ENCODE assay signal across 1 cellular context in genomic region chr14:59081680-59082079, GRCh38.
TF ChIP-seq lines count a peak whose summit lies in the region.

No MANE protein-coding gene starts in this region.

TF ChIP-seq in K562, 482 proteins besides CTCF, POLR2A, EP300 and RAD21 (continued from another document):
- TF ChIP-seq ATF4 (CRISPR knock-in tag; IDR thresholded peaks at IDR 0.05): peak; percentile 87
- TF ChIP-seq ATF6 (CRISPR knock-in tag; IDR thresholded peaks at IDR 0.05): no peak
- peak; percentile 74; the same call in 1 of the 2 replicates for TF ChIP-seq POLR2H (tag; IDR thresholded peaks at IDR 0.05; ENCODE audit: low read depth)
- TF ChIP-seq TRIM24 (IDR thresholded peaks at IDR 0.05): peak in 1 of 2 experiments; percentile 11; a peak in 1 of 4 replicates
- TF ChIP-seq NR2C2 (CRISPR knock-in tag; IDR thresholded peaks at IDR 0.05): no peak
- peak; percentile 61; the same call in 1 of the 2 replicates for TF ChIP-seq NR2C2 (tag; IDR thresholded peaks at IDR 0.05)
- no peak for TF ChIP-seq ZNF518B (CRISPR knock-in tag; IDR thresholded peaks at IDR 0.05)
- peak; percentile 12 for TF ChIP-seq MEIS2 (IDR thresholded peaks at IDR 0.05; ENCODE audit: partially characterized antibody)
- TF ChIP-seq NR2C1 (IDR thresholded peaks at IDR 0.05): no peak
- TF ChIP-seq NR2C1 (tag; IDR thresholded peaks at IDR 0.05): 0 out of 2 replicates have a peak, but pooled peaks have one; percentile 30
- TF ChIP-seq ATF3 (IDR thresholded peaks at IDR 0.05): peak; percentile 32; the same call in 1 of the 2 replicates
- TF ChIP-seq ATF3 (CRISPR knock-in tag; conservative IDR thresholded peaks at IDR 0.05): no peak
- no peak for TF ChIP-seq BRD9 (IDR thresholded peaks at IDR 0.05; ENCODE audit: low read depth, partially characterized antibody)
- TF ChIP-seq TGIF2 (CRISPR knock-in tag; IDR thresholded peaks at IDR 0.05): no peak
- TF ChIP-seq CEBPG (CRISPR knock-in tag; IDR thresholded peaks at IDR 0.05): no peak
- peak; percentile 23 to 89; a peak in 2 of 4 replicates for TF ChIP-seq CEBPG (tag; conservative IDR thresholded peaks at IDR 0.05 in 1 of 2, IDR thresholded peaks at IDR 0.05 in 1 of 2)
- no peak for TF ChIP-seq HMG20A (CRISPR knock-in tag; conservative IDR thresholded peaks at IDR 0.05)
TF ChIP-seq in K562: peak in this region for 9.
